Comparison of ENCODE assay signal across 8 cellular contexts in the genomic region with DNA sequence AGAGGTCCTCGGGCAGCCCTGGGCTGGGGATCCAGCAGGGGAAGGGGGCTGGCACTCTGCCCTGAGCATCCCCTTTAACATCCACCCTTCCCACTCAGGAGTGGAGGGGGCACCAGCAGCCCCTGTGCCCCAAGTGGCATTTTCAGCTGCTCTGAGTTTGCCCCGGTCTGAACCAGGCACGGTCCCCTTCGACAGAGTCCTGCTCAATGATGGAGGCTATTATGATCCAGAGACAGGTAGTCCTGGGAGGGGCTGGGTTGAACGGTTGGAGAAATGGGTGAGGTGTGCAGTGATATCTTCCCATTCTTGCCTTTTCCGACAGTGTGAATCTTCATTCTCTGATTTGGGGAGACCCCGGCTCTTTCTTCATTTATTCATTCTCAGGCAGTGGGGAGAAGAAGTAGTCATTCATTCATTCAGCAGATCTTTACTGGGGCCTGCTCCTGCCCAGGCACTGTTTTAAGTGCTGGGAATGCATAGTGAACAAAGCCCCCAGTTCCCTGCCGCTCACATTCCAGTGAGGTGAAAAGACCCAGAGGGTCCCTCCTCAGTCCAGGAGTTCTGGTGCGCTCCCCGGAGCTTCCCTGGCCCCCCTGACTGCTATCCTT. TPM values are rescaled to one million over a fixed set of nuclear protein-coding genes. Genes with fewer than 3 reads are reported as not detected.
DNase-seq lines count a peak whose midpoint lies in the region; ATAC-seq, FAIRE-seq and TF ChIP-seq lines count a peak whose summit lies in the region.

No MANE protein-coding gene starts in this region.

- H3K27me3 Mint-ChIP-seq in activated T-helper 1 cell treated with anti-CD3 and anti-CD28 coated beads, Interleukin-12 subunit alpha, Interleukin-12 subunit beta, Interleukin-2, Interleukin-4 antibody, amounts not matched to agents 30 ng/mL and 10 ng/mL and 1 ng/mL, durations not matched to agents 14 hours and 24 hours and 36 hours (ENCODE audit: insufficient read depth), result no peaks in the 10 kb centered on the region

- POLR2A ChIA-PET in HCT116 (lab: Charles Lee), result no interaction called here

- TF ChIP-seq POLR2A in HCT116 (IDR thresholded peaks at IDR 0.05; ENCODE audit: borderline replicate concordance, extremely low read depth, insufficient read depth, insufficient read length), result no peak

- H4K20me1 ChIP-seq in HCT116 (ENCODE audit: insufficient read depth), result no peaks in the 10 kb centered on the region

- H3K9me2 ChIP-seq in HCT116 (ENCODE audit: insufficient read depth), result no peaks in the 10 kb centered on the region

- no peak for TF ChIP-seq RAD21 in HCT116 (IDR thresholded peaks at IDR 0.05; ENCODE audit: low read depth)

- peaks cover 37% of the 10 kb centered on the region for H3K4me1 Mint-ChIP-seq in activated T-helper 1 cell treated with anti-CD3 and anti-CD28 coated beads, Interleukin-12 subunit alpha, Interleukin-12 subunit beta, Interleukin-2, Interleukin-4 antibody, amounts not matched to agents 30 ng/mL and 10 ng/mL and 1 ng/mL, durations not matched to agents 14 hours and 24 hours and 36 hours (ENCODE audit: low read depth)

- intact Hi-C loops in HCT116 (cut with micrococcal nuclease), result loop anchor here (1.0 kb wide), 1 partner anchor 124 kb away; no protein-coding TSS in a partner anchor
- intact Hi-C loops in activated T-helper 1 cell treated with anti-CD3 and anti-CD28 coated beads, Interleukin-12 subunit alpha, Interleukin-12 subunit beta, Interleukin-2, Interleukin-4 antibody, amounts not matched to agents 30 ng/mL and 10 ng/mL and 1 ng/mL, durations not matched to agents 14 hours and 24 hours and 36 hours (cut with micrococcal nuclease), result loop anchor here (10.0 kb wide), 1 partner anchor 400 kb away; the partner anchor contains the start of gene IFT172

- no peak for ATAC-seq in HCT116
- ATAC-seq in HG02571 (IDR thresholded peaks at IDR 0.05; ENCODE audit: unreplicated experiment), result no peak
- ATAC-seq in GM19397 (IDR thresholded peaks at IDR 0.05; ENCODE audit: unreplicated experiment), result no peak

- no peaks in the 10 kb centered on the region for H3K9me3 ChIP-seq in HCT116 (ENCODE audit: control insufficient read depth in 1 of 2, insufficient read depth in 1 of 2, low read depth in 1 of 2, low read length in 2 of 2)
- H3K9me3 ChIP-seq in iPS DF 6.9 (ENCODE audit: control insufficient read depth, insufficient read depth, low read length), result no peaks in the 10 kb centered on the region
- H3K9me3 ChIP-seq in skeletal muscle tissue (ENCODE audit: control insufficient read depth in 3 of 3, low read length in 3 of 3), result no peaks in the 10 kb centered on the region

- peak overlapping the region; percentile 89 for H3K4me3 Mint-ChIP-seq in activated T-helper 1 cell treated with anti-CD3 and anti-CD28 coated beads, Interleukin-12 subunit alpha, Interleukin-12 subunit beta, Interleukin-2, Interleukin-4 antibody, amounts not matched to agents 30 ng/mL and 10 ng/mL and 1 ng/mL, durations not matched to agents 14 hours and 24 hours and 36 hours

- H2AFZ ChIP-seq in HCT116 (ENCODE audit: low read depth, low read length, poor library complexity, severe bottlenecking), result no peak overlapping the region

- H3K4me3 ChIP-seq in HCT116 (replicated peaks in 1 of 2; ENCODE audit: low read depth in 1 of 2, low read length in 2 of 2) (peak overlapping the region; percentile 57 to 61), iPS DF 6.9 (ENCODE audit: low read length) (peak overlapping the region; percentile 49; the same call in 1 of the 2 replicates), skeletal muscle tissue (ENCODE audit: low read length in 3 of 3) (peak overlapping the region; percentile 67 to 82 (median 77))

- H3K36me3 Mint-ChIP-seq in activated T-helper 1 cell treated with anti-CD3 and anti-CD28 coated beads, Interleukin-12 subunit alpha, Interleukin-12 subunit beta, Interleukin-2, Interleukin-4 antibody, amounts not matched to agents 30 ng/mL and 10 ng/mL and 1 ng/mL, durations not matched to agents 14 hours and 24 hours and 36 hours (ENCODE audit: low read depth), result no peaks in the 10 kb centered on the region

- H3K79me2 ChIP-seq in HCT116 (ENCODE audit: insufficient read depth, low read length), result no peaks in the 10 kb centered on the region

- H3K9me3 Mint-ChIP-seq in activated T-helper 1 cell treated with anti-CD3 and anti-CD28 coated beads, Interleukin-12 subunit alpha, Interleukin-12 subunit beta, Interleukin-2, Interleukin-4 antibody, amounts not matched to agents 30 ng/mL and 10 ng/mL and 1 ng/mL, durations not matched to agents 14 hours and 24 hours and 36 hours, result no peaks in the 10 kb centered on the region

- no CpG with 5 or more reads among the region's 10 CpGs for WGBS in iPS DF 6.9 (ENCODE audit: insufficient coverage, insufficient read length)

- no peak for DNase-seq in HCT116 (ENCODE audit: low read depth, low spot score)
- DNase-seq in activated T-helper 1 cell treated with anti-CD3 and anti-CD28 coated beads, Interleukin-12 subunit alpha, Interleukin-12 subunit beta, Interleukin-2, Interleukin-4 antibody, amounts not matched to agents 30 ng/mL and 10 ng/mL and 1 ng/mL, durations not matched to agents 14 hours and 24 hours and 36 hours (ENCODE audit: low spot score), result no peak
- no peak for DNase-seq in iPS DF 6.9 (ENCODE audit: low read depth, low spot score)
- DNase-seq in RCC 7860 (ENCODE audit: low spot score), result no peak
- no peak for DNase-seq in islet precursor cell

- no peak for FAIRE-seq in RCC 7860 (lab: Jason Lieb, UNC)

- H3K27ac ChIP-seq in HCT116 (ENCODE audit: low read depth, low read length) (peak overlapping the region; percentile 77), iPS DF 6.9 (ENCODE audit: low read length) (no peak overlapping the region), skeletal muscle tissue (ENCODE audit: low read depth, low read length) (peak overlapping the region; percentile 75)

- H3K9ac ChIP-seq in HCT116 (ENCODE audit: low read length) (peak overlapping the region; percentile 79), skeletal muscle tissue (ENCODE audit: low read depth in 1 of 3, low read length in 3 of 3) (peak overlapping the region; percentile 43 to 86 (median 56))

- no peak for TF ChIP-seq CTCF in HCT116 (IDR thresholded peaks at IDR 0.05 in 2 of 3, conservative IDR thresholded peaks at IDR 0.05 in 1 of 3; ENCODE audit: borderline replicate concordance in 1 of 3, insufficient read depth in 1 of 3, low read depth in 2 of 3, low read length in 2 of 3)

- H3K27ac Mint-ChIP-seq in activated T-helper 1 cell treated with anti-CD3 and anti-CD28 coated beads, Interleukin-12 subunit alpha, Interleukin-12 subunit beta, Interleukin-2, Interleukin-4 antibody, amounts not matched to agents 30 ng/mL and 10 ng/mL and 1 ng/mL, durations not matched to agents 14 hours and 24 hours and 36 hours, result peak overlapping the region; percentile 40

- CTCF ChIA-PET in HCT116 (lab: Charles Lee), result interaction anchor here (0.6 to 3.1 kb wide), 6 partner anchors 24 to 239 kb away, joined by 3 to 15 read pairs (median 4); no protein-coding TSS in a partner anchor

- H3K4me1 ChIP-seq in HCT116 (ENCODE audit: control insufficient read depth in 1 of 2, insufficient read depth in 2 of 2, low read length in 2 of 2) (peaks cover 13 to 42% of the 10 kb centered on the region in 2 experiments), iPS DF 6.9 (ENCODE audit: control insufficient read depth, insufficient read depth, low read length) (no peaks in the 10 kb centered on the region; the same call in 1 of the 2 replicates), skeletal muscle tissue (ENCODE audit: control insufficient read depth in 3 of 3, insufficient read depth in 3 of 3, low read length in 3 of 3) (peaks cover 58 to 70% (median 61%) of the 10 kb centered on the region in 3 donors)

- H3K36me3 ChIP-seq in HCT116 (ENCODE audit: control insufficient read depth in 1 of 2, insufficient read depth in 2 of 2, low read length in 2 of 2) (no peaks in the 10 kb centered on the region), iPS DF 6.9 (ENCODE audit: control insufficient read depth, insufficient read depth, low read length) (no peaks in the 10 kb centered on the region; the same call in 1 of the 2 replicates), skeletal muscle tissue (ENCODE audit: control insufficient read depth in 3 of 3, insufficient read depth in 3 of 3, low read length in 3 of 3) (no peaks in the 10 kb centered on the region)

- BruUV-seq in HCT116 (replicated peaks; lab: Mats Ljungman, UMichigan), result TSS peak; percentile 82

- H3K27me3 ChIP-seq in HCT116 (ENCODE audit: insufficient read depth, low read length), result no peaks in the 10 kb centered on the region
- H3K27me3 ChIP-seq in iPS DF 6.9 (ENCODE audit: control insufficient read depth, insufficient read depth, low read length), result no peaks in the 10 kb centered on the region
- no peaks in the 10 kb centered on the region for H3K27me3 ChIP-seq in skeletal muscle tissue (ENCODE audit: control insufficient read depth in 3 of 3, insufficient read depth in 3 of 3, low read length in 3 of 3)

- RAD21 ChIA-PET in HCT116 (lab: Charles Lee; ENCODE audit: low non-redundant PET in 1 of 2, low total read pairs in 2 of 2, uncharacterized antibody in 2 of 2, unreplicated experiment in 2 of 2), result interaction anchor here in 1 of 2 experiments (0.9 kb wide), 1 partner anchor 124 kb away, joined by 4 read pairs; no protein-coding TSS in a partner anchor

- peak overlapping the region; percentile 98 for H3K4me2 ChIP-seq in HCT116 (ENCODE audit: low read length)

RNA-seq across cellular contexts. Expression of gene KHK, which starts 1.4 kb away (rescaled TPM):
- total RNA-seq in HCT116 (2021; ENCODE audit: unreplicated experiment) (6.7 TPM), skeletal muscle tissue (2.1 TPM)
- polyA plus RNA-seq in HCT116 (2012), result 4.4 and 4.8 TPM in 2 replicates
- total RNA-seq in activated T-helper 1 cell treated with anti-CD3 and anti-CD28 coated beads, Interleukin-12 subunit alpha, Interleukin-12 subunit beta, Interleukin-2, Interleukin-4 antibody, amounts not matched to agents 30 ng/mL and 10 ng/mL and 1 ng/mL, durations not matched to agents 14 hours and 24 hours and 36 hours, result 12.2 and 12.4 TPM in 2 replicates

RNA-seq across cellular contexts. Expression of gene EMILIN1, which starts 6.8 kb away (rescaled TPM):
- total RNA-seq in HCT116 (2021; ENCODE audit: unreplicated experiment), result 0.59 TPM
- polyA plus RNA-seq in HCT116 (2012), result 0.20 and 0.21 TPM in 2 replicates
- 1.1 and 1.5 TPM in 2 replicates for total RNA-seq in activated T-helper 1 cell treated with anti-CD3 and anti-CD28 coated beads, Interleukin-12 subunit alpha, Interleukin-12 subunit beta, Interleukin-2, Interleukin-4 antibody, amounts not matched to agents 30 ng/mL and 10 ng/mL and 1 ng/mL, durations not matched to agents 14 hours and 24 hours and 36 hours
- 61.6 TPM for total RNA-seq in skeletal muscle tissue

RNA-seq across cellular contexts. Expression of gene OST4, which starts 13.7 kb away (rescaled TPM):
- 187 TPM for total RNA-seq in HCT116 (2021; ENCODE audit: unreplicated experiment)
- 262 and 288 TPM in 2 replicates for polyA plus RNA-seq in HCT116 (2012)
- total RNA-seq in activated T-helper 1 cell treated with anti-CD3 and anti-CD28 coated beads, Interleukin-12 subunit alpha, Interleukin-12 subunit beta, Interleukin-2, Interleukin-4 antibody, amounts not matched to agents 30 ng/mL and 10 ng/mL and 1 ng/mL, durations not matched to agents 14 hours and 24 hours and 36 hours, result 322 and 332 TPM in 2 replicates
- total RNA-seq in skeletal muscle tissue, result 352 TPM

RNA-seq across cellular contexts. Expression of gene AGBL5, which starts 33.7 kb away (rescaled TPM):
- total RNA-seq in HCT116 (2021; ENCODE audit: unreplicated experiment) (40.0 TPM), skeletal muscle tissue (6.8 TPM)
- polyA plus RNA-seq in HCT116 (2012), result 27.0 and 35.6 TPM in 2 replicates
- total RNA-seq in activated T-helper 1 cell treated with anti-CD3 and anti-CD28 coated beads, Interleukin-12 subunit alpha, Interleukin-12 subunit beta, Interleukin-2, Interleukin-4 antibody, amounts not matched to agents 30 ng/mL and 10 ng/mL and 1 ng/mL, durations not matched to agents 14 hours and 24 hours and 36 hours, result 12.3 and 13.8 TPM in 2 replicates

RNA-seq across cellular contexts. Expression of gene CGREF1, which starts 33.8 kb away (rescaled TPM):
- 4.0 TPM for total RNA-seq in HCT116 (2021; ENCODE audit: unreplicated experiment)
- 4.2 and 5.4 TPM in 2 replicates for polyA plus RNA-seq in HCT116 (2012)
- 12.9 and 18.0 TPM in 2 replicates for total RNA-seq in activated T-helper 1 cell treated with anti-CD3 and anti-CD28 coated beads, Interleukin-12 subunit alpha, Interleukin-12 subunit beta, Interleukin-2, Interleukin-4 antibody, amounts not matched to agents 30 ng/mL and 10 ng/mL and 1 ng/mL, durations not matched to agents 14 hours and 24 hours and 36 hours
- total RNA-seq in skeletal muscle tissue, result 2.1 TPM

Comparison
In these comparisons a context has a peak if more than half of its experiments do, and no peak if none do; other contexts are left out.
1. RNA of gene EMILIN1, which starts 6.8 kb away (total RNA-seq): 61.6 TPM in skeletal muscle tissue (single experiment); 1.1 to 1.5 TPM in activated T-helper 1 cell treated with anti-CD3 and anti-CD28 coated beads, Interleukin-12 subunit alpha, Interleukin-12 subunit beta, Interleukin-2, Interleukin-4 antibody, amounts not matched to agents 30 ng/mL and 10 ng/mL and 1 ng/mL, durations not matched to agents 14 hours and 24 hours and 36 hours and 0.59 TPM in HCT116 (single experiment); every median in the first group is over 10 times any median in the second.
2. Peak in every context shown above with its lines, with median percentiles within 50 percentile points of each other: H3K4me3 ChIP-seq.